Comparison of ENCODE assay signal across 9 cellular contexts in the genomic region with DNA sequence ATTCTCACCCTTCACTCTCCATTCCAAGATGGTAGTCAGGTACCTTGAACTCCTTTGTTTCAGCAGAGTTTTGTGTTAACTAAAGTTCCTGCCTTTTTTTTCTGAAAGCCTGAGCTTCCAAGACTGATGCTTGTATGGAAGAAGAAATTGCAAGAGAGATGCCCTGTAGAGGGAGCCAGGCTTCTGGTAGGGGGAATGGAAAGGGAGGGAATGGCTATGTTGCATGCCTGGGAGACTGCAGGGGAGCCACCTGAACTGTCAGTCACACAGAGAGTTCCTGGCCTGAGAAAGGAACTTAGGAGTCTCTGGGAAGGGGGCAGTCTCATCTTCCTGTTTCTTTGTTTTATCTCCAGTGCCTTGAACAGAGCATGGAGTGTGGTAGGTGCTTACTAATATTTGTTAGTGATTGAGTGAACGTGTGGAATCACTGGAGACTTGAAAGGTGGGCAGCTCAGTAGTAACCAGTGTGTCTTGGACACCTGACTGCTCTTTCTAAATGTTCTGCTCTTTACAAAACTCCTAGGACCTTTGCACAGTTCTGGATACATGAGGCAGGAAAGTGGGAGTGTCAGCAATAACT.
DNase-seq lines count a peak whose midpoint lies in the region; FAIRE-seq and TF ChIP-seq lines count a peak whose summit lies in the region.
"Had no signal": no experiment of that assay in that cellular context is flagged by ENCODE, and none has a peak within 500 bp of the region (broad histone marks: within the 10 kb centered on the region; RNA-seq: fewer than 3 reads in every experiment).

No MANE protein-coding gene starts in this region.

- POLR2A ChIA-PET in activated CD4-positive, alpha-beta memory T cell treated with anti-CD3 and anti-CD28 coated beads for 36 hours (lab: Charles Lee) = no interaction called here

- TF ChIP-seq POLR2A in lower leg skin (IDR thresholded peaks at IDR 0.05) = no peak

- DNase-seq in ACHN = peak; percentile 79
- DNase-seq in H7 = peak; percentile 52
- peak; percentile 60 for DNase-seq in SW480 (ENCODE audit: low spot score)
- peak; percentile 24 for DNase-seq in iris pigment epithelial cell (ENCODE audit: low read depth)
- no peak for DNase-seq in GDM1 (lab: John Stamatoyannopoulos, UW)
- DNase-seq in lower leg skin (ENCODE audit: low spot score in 2 of 2) = no peak
- no peak for DNase-seq in activated CD4-positive, alpha-beta memory T cell treated with anti-CD3 and anti-CD28 coated beads for 36 hours
- no peak for DNase-seq in GM19239 (ENCODE audit: insufficient read length, low spot score)

- no peak overlapping the region for H3K27ac Mint-ChIP-seq in activated CD4-positive, alpha-beta memory T cell treated with anti-CD3 and anti-CD28 coated beads for 36 hours
- H3K27ac Mint-ChIP-seq: brain had no signal

- intact Hi-C loops in lower leg skin (cut with DNase I; ENCODE audit: low total_unique reads) = no loop called here
- intact Hi-C loops in activated CD4-positive, alpha-beta memory T cell treated with anti-CD3 and anti-CD28 coated beads for 36 hours (cut with micrococcal nuclease) = no loop called here

- CTCF ChIA-PET in activated CD4-positive, alpha-beta memory T cell treated with anti-CD3 and anti-CD28 coated beads for 36 hours (lab: Charles Lee) = no interaction called here

- no peaks in the 10 kb centered on the region for H3K27me3 ChIP-seq in H7 (ENCODE audit: control insufficient read depth, insufficient read depth, low read length)

- no peaks in the 10 kb centered on the region for H3K4me1 Mint-ChIP-seq in activated CD4-positive, alpha-beta memory T cell treated with anti-CD3 and anti-CD28 coated beads for 36 hours (ENCODE audit: low read depth)

- TF ChIP-seq CTCF in lower leg skin (IDR thresholded peaks at IDR 0.05) = no peak

- no peak for FAIRE-seq in GM19239 (lab: Jason Lieb, UNC)

- in situ Hi-C loops in ACHN (cut with HindIII; ENCODE audit: low pct_ligation_motif_present, low pct_unique_long_range_greater_than_20kb, low sequenced_read_pairs) = no loop called here

- no peak overlapping the region for H3K4me3 ChIP-seq in H7 (ENCODE audit: insufficient read depth, low read depth, low read length)
- no peak overlapping the region for H3K4me3 ChIP-seq in lower leg skin (ENCODE audit: low read depth, poor library complexity, severe bottlenecking)

- H3K9me3 Mint-ChIP-seq in activated CD4-positive, alpha-beta memory T cell treated with anti-CD3 and anti-CD28 coated beads for 36 hours = peaks cover 3% of the 10 kb centered on the region

- H3K36me3 Mint-ChIP-seq in activated CD4-positive, alpha-beta memory T cell treated with anti-CD3 and anti-CD28 coated beads for 36 hours = no peaks in the 10 kb centered on the region
- H3K36me3 Mint-ChIP-seq: brain had no signal

- no peaks in the 10 kb centered on the region for H3K36me3 ChIP-seq in H7 (replicated peaks; ENCODE audit: control insufficient read depth, insufficient read depth, low read length)

- 0 to 27% methylated on average over 1 of the region's 1 CpG for WGBS in lower leg skin, 2 donors

- H3K27me3 Mint-ChIP-seq in activated CD4-positive, alpha-beta memory T cell treated with anti-CD3 and anti-CD28 coated beads for 36 hours = no peaks in the 10 kb centered on the region

- no peak overlapping the region for H3K4me3 Mint-ChIP-seq in activated CD4-positive, alpha-beta memory T cell treated with anti-CD3 and anti-CD28 coated beads for 36 hours
- H3K4me3 Mint-ChIP-seq: brain had no signal

Comparison
In these comparisons a context has a peak if more than half of its experiments do, and no peak if none do; other contexts are left out.
1. DNase-seq: peak in ACHN (single experiment), H7 (single experiment), SW480 (single experiment) and iris pigment epithelial cell (single experiment); none in GDM1 (single experiment), lower leg skin (0 of 2), activated CD4-positive, alpha-beta memory T cell treated with anti-CD3 and anti-CD28 coated beads for 36 hours (single experiment) and GM19239 (single experiment).